8 cellular contexts compared by ENCODE assay signal in genomic region chr2:101704046-101704466, GRCh38. TPM values are rescaled to one million over a fixed set of nuclear protein-coding genes. Genes with fewer than 3 reads are reported as not detected.
DNase-seq lines count a peak whose midpoint lies in the region; ATAC-seq and TF ChIP-seq lines count a peak whose summit lies in the region.

No MANE protein-coding gene starts in this region.

- H3K79me2 ChIP-seq in H9 (ENCODE audit: insufficient read depth, low read length) (peaks cover 50% of the 10 kb centered on the region; the same call in 1 of the 2 replicates), PC-9 (ENCODE audit: low read depth) (peaks cover 99% of the 10 kb centered on the region)

- H3K27ac ChIP-seq in H9 (ENCODE audit: insufficient read length, low read depth, low read length) (no peak overlapping the region), gastroesophageal sphincter (peak overlapping the region in 1 of 4 donors; percentile 44), PC-9 (no peak overlapping the region)

- no peak overlapping the region for H3T11ph ChIP-seq in H9 (ENCODE audit: low read length)

- H3K4me1 Mint-ChIP-seq in H9, result peaks cover 35 to 40% of the 10 kb centered on the region in 2 experiments
- no peaks in the 10 kb centered on the region for H3K4me1 Mint-ChIP-seq in activated B cell treated with CpG ODN at 0.5 μM for 24 hours

- no peak overlapping the region for H2AK5ac ChIP-seq in H9 (ENCODE audit: insufficient read length, low read length)

- intact Hi-C loops in activated B cell treated with CpG ODN at 0.5 μM for 24 hours (cut with micrococcal nuclease) (loop anchor here (10.0 kb wide), 1 partner anchor 211 kb away; no protein-coding TSS in a partner anchor), PC-9 (cut with micrococcal nuclease; ENCODE audit: unreplicated experiment) (no loop called here)

- H3K4me3 Mint-ChIP-seq in H9 (no peak overlapping the region), activated B cell treated with CpG ODN at 0.5 μM for 24 hours (peak overlapping the region; percentile 75)

- H4K8ac ChIP-seq in H9 (replicated peaks; ENCODE audit: insufficient read length, low read depth, low read length), result no peak overlapping the region

- H2BK15ac ChIP-seq in H9 (ENCODE audit: low read depth, low read length), result no peak overlapping the region

- H3K9me2 ChIP-seq in PC-9 (ENCODE audit: insufficient read depth), result no peaks in the 10 kb centered on the region

- H3K9me3 Mint-ChIP-seq in H9, result 0 out of 5 replicates have a peak, but pooled peaks cover 0 to 4% of the 10 kb centered on the region in 2 experiments
- peaks cover 3% of the 10 kb centered on the region for H3K9me3 Mint-ChIP-seq in activated B cell treated with CpG ODN at 0.5 μM for 24 hours

- TF ChIP-seq POLR2A in gastroesophageal sphincter (IDR thresholded peaks at IDR 0.05), result no peak

- WGBS in H9 (ENCODE audit: extremely low coverage, insufficient read length, low lambda C conversion rate), result no CpG with 5 or more reads among the region's 1 CpG
- WGBS in gastroesophageal sphincter (ENCODE audit: low coverage in 1 of 2), 2 donors, result 50 to 75% methylated on average over 1 of the region's 1 CpG

- H3F3A ChIP-seq in PC-9 (ENCODE audit: insufficient read depth, low read depth), result peaks cover 23% of the 10 kb centered on the region; the same call in 1 of the 2 replicates

- CTCF ChIA-PET in activated B cell treated with CpG ODN at 0.5 μM for 24 hours (lab: Charles Lee), result interaction anchor here (1.0 to 2.1 kb wide), 4 partner anchors 14 to 285 kb away, joined by 3 to 9 read pairs (median 4); no protein-coding TSS in a partner anchor
- CTCF ChIA-PET in PC-9 (lab: Charles Lee), result no interaction called here

- H3K9me3 ChIP-seq in H9 (ENCODE audit: control insufficient read depth, low read depth, low read length), result no peaks in the 10 kb centered on the region
- H3K9me3 ChIP-seq in gastroesophageal sphincter, result no peaks in the 10 kb centered on the region
- H3K9me3 ChIP-seq in PC-9 (ENCODE audit: insufficient read depth, low read depth), result no peaks in the 10 kb centered on the region

- H4K91ac ChIP-seq in H9 (ENCODE audit: insufficient read length, low read depth, low read length), result no peak overlapping the region

- no peak overlapping the region for H3K9ac ChIP-seq in H9 (ENCODE audit: extremely low read depth, insufficient read length, low read length)

- H3K27ac Mint-ChIP-seq in H9, result peak overlapping the region in 2 of 3 experiments; percentile 67 to 82; a peak in 3 of 7 replicates
- H3K27ac Mint-ChIP-seq in activated B cell treated with CpG ODN at 0.5 μM for 24 hours, result peak overlapping the region; percentile 88

- no peaks in the 10 kb centered on the region for H3K27me3 ChIP-seq in H9 (ENCODE audit: insufficient read depth, low read length)
- H3K27me3 ChIP-seq in gastroesophageal sphincter, result no peaks in the 10 kb centered on the region
- H3K27me3 ChIP-seq in PC-9 (ENCODE audit: insufficient read depth, low read depth), result no peaks in the 10 kb centered on the region

- no peak overlapping the region for H3K56ac ChIP-seq in H9 (ENCODE audit: insufficient read length, low read depth, low read length)

- no peak overlapping the region for H2BK12ac ChIP-seq in H9 (ENCODE audit: insufficient read length, low read depth, low read length)

- H3K23ac ChIP-seq in H9 (ENCODE audit: insufficient read length, low read depth, low read length), result no peak overlapping the region

- H3K4me1 ChIP-seq in H9 (ENCODE audit: insufficient read depth, low read length), result peaks cover 8% of the 10 kb centered on the region; the same call in 1 of the 2 replicates
- H3K4me1 ChIP-seq in gastroesophageal sphincter, result peaks cover 5 to 94% (median 5%) of the 10 kb centered on the region in 3 donors
- peaks cover 55% of the 10 kb centered on the region for H3K4me1 ChIP-seq in PC-9 (replicated peaks; ENCODE audit: insufficient read depth)

- H2BK5ac ChIP-seq in H9 (ENCODE audit: insufficient read length, low read length), result no peak overlapping the region

- POLR2A ChIA-PET in activated B cell treated with CpG ODN at 0.5 μM for 24 hours (lab: Charles Lee) (interaction anchor here (0.7 to 3.3 kb wide), 8 partner anchors 8 to 701 kb away, joined by 3 to 32 read pairs (median 4); no protein-coding TSS in a partner anchor), PC-9 (lab: Charles Lee; ENCODE audit: unreplicated experiment) (no interaction called here)

- H2AFZ ChIP-seq in H9 (ENCODE audit: low read length) (no peak overlapping the region), PC-9 (no peak overlapping the region)

- H3K4ac ChIP-seq in H9 (ENCODE audit: low read depth, low read length), result no peak overlapping the region

- H3K27me3 Mint-ChIP-seq in H9 (ENCODE audit: low read depth) (no peaks in the 10 kb centered on the region), activated B cell treated with CpG ODN at 0.5 μM for 24 hours (no peaks in the 10 kb centered on the region)

- no peak overlapping the region for H3K14ac ChIP-seq in H9 (ENCODE audit: insufficient read depth, low read length)

- H2BK20ac ChIP-seq in H9 (ENCODE audit: low read depth, low read length, poor library complexity, severe bottlenecking), result no peak overlapping the region

- no peak overlapping the region for H3K4me2 ChIP-seq in H9 (ENCODE audit: insufficient read depth, insufficient read length, low read length)
- no peak overlapping the region for H3K4me2 ChIP-seq in PC-9

- no peak overlapping the region for H3K4me3 ChIP-seq in gastroesophageal sphincter
- H3K4me3 ChIP-seq in PC-9, result no peak overlapping the region

- H2BK120ac ChIP-seq in H9 (ENCODE audit: low read depth, low read length, poor library complexity, severe bottlenecking), result no peak overlapping the region

- H3K79me1 ChIP-seq in H9 (ENCODE audit: insufficient read depth, low read depth, low read length, poor library complexity, severe bottlenecking), result peaks cover 5% of the 10 kb centered on the region

- no peak overlapping the region for H3K18ac ChIP-seq in H9 (ENCODE audit: insufficient read length, low read depth, low read length)

- H4K20me1 ChIP-seq in H9 (ENCODE audit: control insufficient read depth, insufficient read depth, insufficient read length) (no peaks in the 10 kb centered on the region), PC-9 (ENCODE audit: insufficient read depth) (peaks cover 60% of the 10 kb centered on the region)

- H3K36me3 ChIP-seq in gastroesophageal sphincter, result no peaks in the 10 kb centered on the region
- H3K36me3 ChIP-seq in PC-9 (ENCODE audit: low read depth), result peaks cover 49% of the 10 kb centered on the region

- TF ChIP-seq EP300 in gastroesophageal sphincter (IDR thresholded peaks at IDR 0.05), result no peak

- H3K23me2 ChIP-seq in H9 (ENCODE audit: insufficient read length, low read depth, low read length, poor library complexity, severe bottlenecking), result peaks cover 6% of the 10 kb centered on the region

- BruUV-seq in PC-9 (replicated peaks; lab: Mats Ljungman, UMichigan), result no TSS peak

- ATAC-seq in activated B cell treated with CpG ODN at 0.5 μM for 24 hours (ENCODE audit: low read depth), result peak; percentile 11
- peak; percentile 74 for ATAC-seq in gastroesophageal sphincter
- no peak for ATAC-seq in GM18873 (IDR thresholded peaks at IDR 0.05; ENCODE audit: low FRiP score, unreplicated experiment)

- peaks cover 19 to 37% (median 31%) of the 10 kb centered on the region in 3 experiments for H3K36me3 Mint-ChIP-seq in H9 (ENCODE audit: insufficient read depth in 1 of 3, low read depth in 3 of 3)
- H3K36me3 Mint-ChIP-seq in activated B cell treated with CpG ODN at 0.5 μM for 24 hours (ENCODE audit: low read depth), result peaks cover 61% of the 10 kb centered on the region

- no peak for DNase-seq in H9
- no peak for DNase-seq in activated B cell treated with CpG ODN at 0.5 μM for 24 hours
- peak; percentile 28 for DNase-seq in stimulated activated CD8-positive, alpha-beta memory T cell treated with anti-CD3 and anti-CD28 coated beads, Interleukin-4, amount 100 ng/mL, for 48 hours
- no peak for DNase-seq in PC-9
- DNase-seq in SK-N-DZ (ENCODE audit: low spot score), result no peak
- no peak for DNase-seq in effector CD4-positive, alpha-beta T cell

- H4K5ac ChIP-seq in H9 (ENCODE audit: insufficient read length, low read depth, low read length), result no peak overlapping the region

- TF ChIP-seq CTCF in H9 (conservative IDR thresholded peaks at IDR 0.05), result no peak
- no peak for TF ChIP-seq CTCF in activated B cell treated with CpG ODN at 0.5 μM for 24 hours (IDR thresholded peaks at IDR 0.05)
- TF ChIP-seq CTCF in gastroesophageal sphincter (IDR thresholded peaks at IDR 0.05), result no peak
- TF ChIP-seq CTCF in PC-9 (conservative IDR thresholded peaks at IDR 0.05), result no peak

RNA-seq across cellular contexts. Expression of gene MAP4K4, which starts 6.5 kb away (rescaled TPM):
- total RNA-seq in H9 (2021) (125 and 132 TPM in 2 replicates), activated B cell treated with CpG ODN at 0.5 μM for 24 hours (211 and 232 TPM in 2 replicates), gastroesophageal sphincter (10 to 100 TPM; 35.8 to 59.5 (median 48.9) TPM), PC-9 (2021) (100 and 129 TPM in 2 replicates)
- polyA plus RNA-seq in SK-N-DZ (2014; cell fraction: cytosol; rRNA removed), result 48.1 and 53.7 TPM in 2 replicates
- polyA plus RNA-seq in SK-N-DZ (2014; cell fraction: nucleus; rRNA removed), result 111 and 181 TPM in 2 replicates
